Comparison of ENCODE assay signal across 10 cellular contexts in the genomic region with DNA sequence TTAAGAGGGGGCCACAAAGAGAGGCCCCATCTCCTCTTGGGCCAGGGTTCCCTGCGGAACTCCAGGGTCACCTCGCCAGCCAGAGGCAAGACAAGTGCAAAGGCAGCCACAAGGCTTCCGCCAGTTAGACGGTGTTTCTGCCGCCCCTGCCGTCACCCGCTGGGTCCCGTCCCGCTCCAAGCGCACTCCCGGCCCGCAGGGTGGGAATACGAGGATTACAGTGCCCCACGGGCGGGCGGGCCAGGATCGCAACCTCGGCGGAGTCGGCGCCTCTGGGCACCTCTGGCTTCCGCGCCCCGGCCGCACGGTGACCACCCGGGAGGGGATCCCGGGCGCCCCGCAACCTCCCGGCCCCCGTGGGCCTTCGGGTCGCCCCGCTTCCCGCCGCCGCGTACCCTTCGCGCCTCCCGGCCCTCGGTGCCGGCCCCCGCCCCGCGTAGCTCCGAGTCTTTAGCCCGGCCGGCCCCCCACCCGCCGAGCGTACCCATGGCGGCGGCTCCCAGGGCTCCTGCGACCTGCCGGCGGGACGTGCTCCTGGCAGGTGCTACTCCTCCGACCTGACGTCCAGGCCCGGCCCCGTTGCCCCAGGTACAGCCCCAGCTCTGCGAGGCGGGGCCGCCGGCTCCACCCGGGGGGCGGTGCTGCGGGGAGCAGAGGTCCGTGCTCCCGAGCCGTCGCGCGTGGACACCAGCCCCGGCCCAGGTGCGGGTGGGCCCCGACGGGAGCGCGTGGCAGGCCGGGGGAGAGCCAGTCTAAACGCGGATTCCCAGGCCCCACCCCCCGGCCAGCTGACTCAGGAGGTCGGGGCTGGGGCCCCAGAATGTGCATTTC. TPM values are rescaled to one million over a fixed set of nuclear protein-coding genes. Genes with fewer than 3 reads are reported as not detected.
DNase-seq lines count a peak whose midpoint lies in the region; ATAC-seq, FAIRE-seq and TF ChIP-seq lines count a peak whose summit lies in the region.
"Had no signal": no experiment of that assay in that cellular context is flagged by ENCODE, and none has a peak within 500 bp of the region (broad histone marks: within the 10 kb centered on the region; RNA-seq: fewer than 3 reads in every experiment).

SLC15A1 (minus strand) TSS at position 562 of the 831 bp plus-strand sequence; CDS start at position 488, 74 bp downstream.

- POLR2A ChIA-PET in HEK293 (lab: Yijun Ruan, JAX): no interaction called here

- H3K9me3 ChIP-seq in HEK293 (ENCODE audit: control insufficient read depth, insufficient read depth, low read depth, low read length): no peaks in the 10 kb centered on the region
- no peaks in the 10 kb centered on the region for H3K9me3 ChIP-seq in astrocyte (ENCODE audit: insufficient read depth, low read depth, low read length)
- H3K9me3 ChIP-seq in kidney (ENCODE audit: control insufficient read depth in 1 of 2, low read length in 2 of 2): no peaks in the 10 kb centered on the region
- no peaks in the 10 kb centered on the region for H3K9me3 ChIP-seq in small intestine (ENCODE audit: control insufficient read depth, low read depth)

- in situ Hi-C loops in KBM-7 (cut with MboI; ENCODE audit: low pct_unique_long_range_greater_than_20kb, low sequenced_read_pairs): no loop called here

- no peak for FAIRE-seq in astrocyte (lab: Jason Lieb, UNC)
- no peak for FAIRE-seq in kidney (lab: Jason Lieb, UNC)
- FAIRE-seq in small intestine (lab: Jason Lieb, UNC): no peak

- TF ChIP-seq CTCF in HEK293 (tag by site-specific recombination; IDR thresholded peaks at IDR 0.05) (no peak), astrocyte (IDR thresholded peaks at IDR 0.05; ENCODE audit: insufficient read depth, low read depth, low read length) (no peak), kidney (IDR thresholded peaks at IDR 0.05; ENCODE audit: borderline replicate concordance, extremely low read depth, insufficient read depth) (no peak)

- no peak within 1 kb of the TSS for H3K4me3 Mint-ChIP-seq in astrocyte (ENCODE audit: unreplicated experiment)
- H3K4me3 Mint-ChIP-seq: dendritic cell treated with granulocyte-macrophage colony-stimulating factor and Interleukin-4, amounts not matched to agents 40 ng/mL and 50 ng/mL, for 4 days had no signal

- no peaks in the 10 kb centered on the region for H4K20me1 ChIP-seq in astrocyte (ENCODE audit: insufficient read depth, low read length)

- no peaks in the 10 kb centered on the region for H3K79me2 ChIP-seq in astrocyte (ENCODE audit: insufficient read depth, low read length)

- peak within 1 kb of the TSS; percentile 84 for H2AFZ ChIP-seq in astrocyte (ENCODE audit: low read depth, low read length)

- H3K4me1 ChIP-seq in HEK293 (ENCODE audit: control insufficient read depth, insufficient read depth, low read length) (no peaks in the 10 kb centered on the region), astrocyte (ENCODE audit: insufficient read depth, low read length) (peaks cover 7% of the 10 kb centered on the region), kidney (ENCODE audit: control insufficient read depth in 1 of 2, insufficient read depth in 1 of 2, low read depth in 1 of 2, low read length in 2 of 2) (peaks cover 0 to 4% of the 10 kb centered on the region in 2 donors), small intestine (ENCODE audit: control insufficient read depth in 2 of 2, insufficient read depth in 1 of 2, low read depth in 1 of 2, low read length in 1 of 2) (no peaks in the 10 kb centered on the region)

- CTCF ChIA-PET in HEK293 (lab: Yijun Ruan, JAX): no interaction called here

- peaks cover 1% of the 10 kb centered on the region for H3K36me3 Mint-ChIP-seq in astrocyte (ENCODE audit: low read depth, unreplicated experiment)

- 2 to 4% (median 3%) methylated on average over 51 to 87 of the region's 87 CpGs for WGBS in small intestine, 3 donors

- peaks cover 79% of the 10 kb centered on the region for H3K27me3 Mint-ChIP-seq in astrocyte (ENCODE audit: low read depth, unreplicated experiment)

- no peaks in the 10 kb centered on the region for H3K36me3 ChIP-seq in HEK293 (ENCODE audit: control insufficient read depth in 2 of 2, insufficient read depth in 1 of 2, low read length in 2 of 2)
- no peaks in the 10 kb centered on the region for H3K36me3 ChIP-seq in astrocyte (ENCODE audit: insufficient read depth, low read length)
- H3K36me3 ChIP-seq in kidney (ENCODE audit: control insufficient read depth in 1 of 2, insufficient read depth in 2 of 2, low read length in 2 of 2): no peaks in the 10 kb centered on the region
- peaks cover 0 to 2% of the 10 kb centered on the region in 2 donors for H3K36me3 ChIP-seq in small intestine (ENCODE audit: control insufficient read depth in 2 of 2, insufficient read depth in 2 of 2, low read length in 2 of 2)

- H3K9me3 Mint-ChIP-seq in astrocyte (ENCODE audit: unreplicated experiment): peaks cover 20% of the 10 kb centered on the region

- intact Hi-C loops in kidney (cut with DNase I): no loop called here

- peak within 1 kb of the TSS; percentile 83 for H3K4me2 ChIP-seq in astrocyte (ENCODE audit: low read length)

- H3K27ac Mint-ChIP-seq in astrocyte (ENCODE audit: unreplicated experiment): no peak within 1 kb of the TSS
- H3K27ac Mint-ChIP-seq: dendritic cell treated with granulocyte-macrophage colony-stimulating factor and Interleukin-4, amounts not matched to agents 40 ng/mL and 50 ng/mL, for 4 days had no signal

- DNase-seq in astrocyte (ENCODE audit: low read depth) (no peak), kidney (no peak), small intestine (peak; percentile 72), NCI-H1930 (lab: John Stamatoyannopoulos, UW) (no peak), KBM-7 (no peak)
- no peak for DNase-seq in effector CD8-positive, alpha-beta T cell (lab: John Stamatoyannopoulos, UW)

- ATAC-seq in HG02970 (IDR thresholded peaks at IDR 0.05; ENCODE audit: low FRiP score, unreplicated experiment): no peak

- no peak within 1 kb of the TSS for H3K9ac ChIP-seq in astrocyte (ENCODE audit: low read length)
- no peak within 1 kb of the TSS for H3K9ac ChIP-seq in kidney (ENCODE audit: low read length in 2 of 2)

- peak within 1 kb of the TSS; percentile 21 for H3K4me3 ChIP-seq in HEK293 (ENCODE audit: low read depth, low read length)
- H3K4me3 ChIP-seq in astrocyte (ENCODE audit: insufficient read depth, low read depth, low read length): peak within 1 kb of the TSS; percentile 39
- H3K4me3 ChIP-seq in kidney (ENCODE audit: low read length in 2 of 2): peak within 1 kb of the TSS; percentile 42 to 45
- peak within 1 kb of the TSS in 1 of 2 donors; percentile 95 for H3K4me3 ChIP-seq in small intestine (ENCODE audit: low read depth in 1 of 2, low read length in 2 of 2)

- no peak within 1 kb of the TSS; the same call in 1 of the 2 replicates for H3K27ac ChIP-seq in HEK293 (ENCODE audit: extremely low read depth, low read depth, low read length)
- H3K27ac ChIP-seq in astrocyte (ENCODE audit: low read depth, low read length): no peak within 1 kb of the TSS
- H3K27ac ChIP-seq in kidney (ENCODE audit: low read depth in 2 of 2, low read length in 2 of 2): no peak within 1 kb of the TSS
- H3K27ac ChIP-seq in small intestine (ENCODE audit: low read depth in 1 of 2, low read length in 1 of 2): peak within 1 kb of the TSS; percentile 60 to 87

- H3K27me3 ChIP-seq in astrocyte (ENCODE audit: insufficient read depth, low read length): peaks cover 21% of the 10 kb centered on the region
- peaks cover 0 to 15% of the 10 kb centered on the region in 2 donors for H3K27me3 ChIP-seq in small intestine (ENCODE audit: control insufficient read depth in 2 of 2, insufficient read depth in 2 of 2, low read length in 2 of 2)

- H3K4me1 Mint-ChIP-seq in astrocyte (ENCODE audit: low read depth, unreplicated experiment): no peaks in the 10 kb centered on the region

TF ChIP-seq in HEK293, 187 proteins besides CTCF, POLR2A, EP300 and RAD21:
- 0 out of 2 replicates have a peak, but pooled peaks have one; percentile 37 for TF ChIP-seq ZNF335 (tag by site-specific recombination; conservative IDR thresholded peaks at IDR 0.05)
- TF ChIP-seq IKZF3 (tag by site-specific recombination; IDR thresholded peaks at IDR 0.05): 0 out of 2 replicates have a peak, but pooled peaks have one; percentile 39
- TF ChIP-seq YY1 (tag by site-specific recombination; IDR thresholded peaks at IDR 0.05): 0 out of 2 replicates have a peak, but pooled peaks have one; percentile 16
- peak; percentile 48; the same call in 1 of the 2 replicates for TF ChIP-seq ZNF133 (tag by site-specific recombination; IDR thresholded peaks at IDR 0.05)
- TF ChIP-seq ZIC2 (tag by site-specific recombination; IDR thresholded peaks at IDR 0.05): peak; percentile 51
- TF ChIP-seq PRDM1 (tag by site-specific recombination; IDR thresholded peaks at IDR 0.05): no peak
- no peak for TF ChIP-seq ZNF184 (tag by site-specific recombination; IDR thresholded peaks at IDR 0.05)
- TF ChIP-seq ZNF423 (tag by site-specific recombination; IDR thresholded peaks at IDR 0.05): 0 out of 2 replicates have a peak, but pooled peaks have one; percentile 33
- TF ChIP-seq ZBTB26 (tag by site-specific recombination; optimal IDR thresholded peaks at IDR 0.05): peak; percentile 22
- no peak for TF ChIP-seq ZNF501 (tag by site-specific recombination; IDR thresholded peaks at IDR 0.05)

RNA-seq across cellular contexts. Expression of gene SLC15A1, which starts in this region (rescaled TPM):
- total RNA-seq in astrocyte (not detected in 2 replicates), kidney (10.2 TPM)
- polyA plus RNA-seq in kidney (ENCODE audit: insufficient read depth, low read depth, low replicate concordance) (5.6 TPM), small intestine (100 to 1,000 TPM in 2 of 3 donors, 10 to 100 TPM in 1; 36.9 to 422 (median 263) TPM)
- total RNA-seq: T-helper 2 cell treated with Interferon-gamma antibody and Interleukin-4, amounts not matched to agents 100 ng/mL and 5 ng/mL, for 36 hours had no signal

Comparison
In these comparisons a context has a peak if more than half of its experiments do, and no peak if none do; other contexts are left out.
1. RNA of gene SLC15A1 (total RNA-seq): 10.2 TPM in kidney (single experiment); not detected in astrocyte; every median in the first group is over 10 times any median in the second.
2. H3K27ac ChIP-seq: peak in small intestine (2 of 2); none in HEK293 (single experiment), astrocyte (single experiment) and kidney (0 of 2).